ENCODE assay signal across 17 cellular contexts in the genomic region with DNA sequence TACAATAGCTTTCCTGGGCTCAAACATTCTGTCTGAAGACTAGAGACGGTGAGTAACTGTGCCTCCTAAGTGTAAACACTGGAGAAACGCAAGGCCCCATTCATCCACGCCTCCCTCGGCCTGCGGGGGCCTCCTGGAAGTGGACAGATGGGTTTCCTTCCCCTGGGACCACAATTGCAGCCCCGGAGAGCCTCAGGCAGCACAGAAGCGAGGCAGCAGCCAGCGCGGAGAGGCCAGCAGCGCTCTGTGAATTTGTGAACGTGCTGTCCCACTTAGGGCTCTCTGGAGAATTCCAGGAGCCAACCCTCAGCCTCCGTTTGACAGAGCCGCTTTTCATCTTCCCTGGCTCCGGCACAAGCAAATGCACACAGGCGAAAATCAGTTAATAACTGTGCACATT. TPM values are rescaled to one million over a fixed set of nuclear protein-coding genes. Genes with fewer than 3 reads are reported as not detected.
DNase-seq lines count a peak whose midpoint lies in the region; FAIRE-seq and TF ChIP-seq lines count a peak whose summit lies in the region.
"Had no signal": no experiment of that assay in that cellular context is flagged by ENCODE, and none has a peak within 500 bp of the region (broad histone marks: within the 10 kb centered on the region; RNA-seq: fewer than 3 reads in every experiment).

No MANE protein-coding gene starts in this region.

- no peak overlapping the region for H3K27ac ChIP-seq in brain microvascular endothelial cell
- H3K27ac ChIP-seq: KMS-11 had no signal

- TF ChIP-seq CTCF in endothelial cell (IDR thresholded peaks at IDR 0.05; ENCODE audit: unreplicated experiment) (no peak), nephron progenitor cell (IDR thresholded peaks at IDR 0.05) (no peak), brain microvascular endothelial cell (IDR thresholded peaks at IDR 0.05; ENCODE audit: low read depth, low read length, missing control alignments) (no peak)

- no peaks in the 10 kb centered on the region for H3K36me3 ChIP-seq in brain microvascular endothelial cell (replicated peaks)

- peak; percentile 96 for DNase-seq in DMS 273 (lab: John Stamatoyannopoulos, UW; ENCODE audit: unreplicated experiment)
- DNase-seq in NCI-H69 (lab: John Stamatoyannopoulos, UW) = peak; percentile 97
- DNase-seq in endothelial cell (ENCODE audit: low spot score) = no peak
- peak; percentile 68 for DNase-seq in nephron progenitor cell
- DNase-seq in GM12892 (ENCODE audit: insufficient read length) = no peak
- no peak for DNase-seq in NCI-H345 (lab: John Stamatoyannopoulos, UW)
- no peak for DNase-seq in brain microvascular endothelial cell
- no peak for DNase-seq in SW480 (ENCODE audit: low spot score)
- DNase-seq: activated CD4-positive, alpha-beta T cell treated with anti-CD3 and anti-CD28 coated beads, Interleukin-2, amount 50 U/mL, for 4 hours; activated T-cell treated with anti-CD3 and anti-CD28 coated beads, Interleukin-2, amount 50 U/mL, for 4 hours; effector memory CD8-positive, alpha-beta T cell; NCI-H446 treated with DMSO at 0.1 percent for 48 hours; stimulated activated CD4-positive, alpha-beta T cell treated with anti-CD3 and anti-CD28 coated beads, Interleukin-4, amount 100 ng/mL, for 1 hour had no signal

- H3K4me1 Mint-ChIP-seq in endothelial cell (ENCODE audit: unreplicated experiment) (peaks cover 12% of the 10 kb centered on the region), nephron progenitor cell (peaks cover 60% of the 10 kb centered on the region)

- TF ChIP-seq POLR2A in GM12892 (IDR thresholded peaks at IDR 0.05; ENCODE audit: low read depth, low read length) = no peak

- no peaks in the 10 kb centered on the region for H3K27me3 ChIP-seq in brain microvascular endothelial cell (replicated peaks)

- H3K27me3 Mint-ChIP-seq in endothelial cell (ENCODE audit: unreplicated experiment) (peaks cover 10% of the 10 kb centered on the region), nephron progenitor cell (ENCODE audit: low read depth, poor library complexity) (peaks cover 10% of the 10 kb centered on the region)
- H3K27me3 Mint-ChIP-seq: activated naive CD8-positive, alpha-beta T cell; effector memory CD8-positive, alpha-beta T cell had no signal

- H3K27ac Mint-ChIP-seq in endothelial cell (ENCODE audit: unreplicated experiment) (peak overlapping the region; percentile 48), nephron progenitor cell (peak overlapping the region; percentile 92)
- H3K27ac Mint-ChIP-seq: activated naive CD8-positive, alpha-beta T cell; effector memory CD8-positive, alpha-beta T cell had no signal

- peaks cover 4% of the 10 kb centered on the region for H3K9me3 Mint-ChIP-seq in endothelial cell (ENCODE audit: unreplicated experiment)
- peaks cover 7% of the 10 kb centered on the region for H3K9me3 Mint-ChIP-seq in nephron progenitor cell

- peaks cover 4% of the 10 kb centered on the region for H3K36me3 Mint-ChIP-seq in endothelial cell (ENCODE audit: low read depth, unreplicated experiment)
- H3K36me3 Mint-ChIP-seq in nephron progenitor cell (ENCODE audit: low read depth) = no peaks in the 10 kb centered on the region
- H3K36me3 Mint-ChIP-seq: activated naive CD8-positive, alpha-beta T cell had no signal

- no peak overlapping the region for H3K4me3 ChIP-seq in brain microvascular endothelial cell (ENCODE audit: low read depth, low read length)

- in situ Hi-C loops in brain microvascular endothelial cell (cut with HindIII; ENCODE audit: low pct_ligation_motif_present, low sequenced_read_pairs) = no loop called here

- FAIRE-seq in GM12892 (lab: Jason Lieb, UNC) = no peak
- FAIRE-seq: H54 had no signal

- H3K4me3 Mint-ChIP-seq in endothelial cell (ENCODE audit: unreplicated experiment) (no peak overlapping the region), nephron progenitor cell (peak overlapping the region; percentile 73)
- H3K4me3 Mint-ChIP-seq: activated naive CD8-positive, alpha-beta T cell; activated T-cell treated with anti-CD3 and anti-CD28 coated beads, Interleukin-2, amount 50 U/mL, for 4 hours; effector memory CD8-positive, alpha-beta T cell had no signal

RNA-seq across cellular contexts. Expression of a gene that starts 23.2 kb away (rescaled TPM):
- 1.4 TPM for total RNA-seq in endothelial cell (ENCODE audit: unreplicated experiment)
- polyA plus RNA-seq in GM12892 (2012; ENCODE audit: missing spikeins) = not detected
- total RNA-seq: OCI-LY7 had no signal

Comparison
In these comparisons a context has a peak if more than half of its experiments do, and no peak if none do; other contexts are left out.
1. DNase-seq: peak in DMS 273 (single experiment), NCI-H69 (single experiment) and nephron progenitor cell (single experiment); none in endothelial cell (single experiment), GM12892 (single experiment), NCI-H345 (single experiment), brain microvascular endothelial cell (single experiment) and SW480 (single experiment).